In the genomic region with DNA sequence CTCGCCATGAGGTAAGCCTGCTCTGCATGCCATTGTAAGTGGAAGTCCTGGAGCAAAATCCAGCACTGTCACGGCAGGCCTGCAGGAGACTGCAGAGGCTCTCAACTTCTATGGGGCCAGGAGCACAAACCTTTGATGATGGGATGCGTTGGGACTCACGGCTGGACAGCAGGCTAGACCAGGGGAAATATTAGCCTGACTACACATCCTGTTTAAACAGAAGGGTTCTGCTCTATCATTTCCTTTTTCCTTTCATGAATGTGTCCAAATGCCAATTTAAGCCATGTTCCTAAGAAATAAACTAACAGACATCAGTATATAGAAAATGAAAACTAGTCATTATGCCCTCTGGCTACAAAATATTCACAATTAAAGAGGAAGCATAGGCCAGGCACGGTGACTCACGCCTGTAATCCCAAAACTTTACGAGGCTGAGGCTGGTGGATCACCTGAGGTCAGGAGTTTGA, we compare ENCODE assay signal across 22 cellular contexts. TPM values are rescaled to one million over a fixed set of nuclear protein-coding genes. Genes with fewer than 3 reads are reported as not detected.
A peak's percentile ranks its signal among the peaks of the same experiment; 100 is the strongest.
DNase-seq lines count a peak whose midpoint lies in the region; ATAC-seq and TF ChIP-seq lines count a peak whose summit lies in the region.
"Had no signal": no experiment of that assay in that cellular context is flagged by ENCODE, and none has a peak within 500 bp of the region (broad histone marks: within the 10 kb centered on the region; RNA-seq: fewer than 3 reads in every experiment).

No MANE protein-coding gene starts in this region.

- ATAC-seq in foreskin keratinocyte (peak; percentile 93), GM18520 (IDR thresholded peaks at IDR 0.05; ENCODE audit: unreplicated experiment) (no peak), lower lobe of right lung (no peak)
- ATAC-seq: A549; activated CD8-positive, alpha-beta T cell treated with anti-CD3 and anti-CD28 coated beads for 36 hours; CD8-positive, alpha-beta T cell; naive thymus-derived CD8-positive, alpha-beta T cell; upper lobe of right lung had no signal

- H3K9me3 ChIP-seq in HEK293 (ENCODE audit: control insufficient read depth, insufficient read depth, low read depth, low read length): no peaks in the 10 kb centered on the region
- no peaks in the 10 kb centered on the region for H3K9me3 ChIP-seq in SK-N-MC (ENCODE audit: low read depth, low read length)
- H3K9me3 ChIP-seq in lower lobe of right lung: no peaks in the 10 kb centered on the region
- H3K9me3 ChIP-seq: A549, prostate gland, upper lobe of right lung had no signal

- no peaks in the 10 kb centered on the region for H3K27me3 ChIP-seq in foreskin keratinocyte
- no peaks in the 10 kb centered on the region for H3K27me3 ChIP-seq in lower lobe of right lung (ENCODE audit: low read depth)
- H3K27me3 ChIP-seq: upper lobe of right lung had no signal

- H3K27ac ChIP-seq in HEK293 (ENCODE audit: extremely low read depth, low read depth, low read length) (no peak overlapping the region), SK-N-MC (peak overlapping the region; percentile 36; the same call in 1 of the 2 replicates), foreskin keratinocyte (peak overlapping the region; percentile 35), lower lobe of right lung (no peak overlapping the region)
- H3K27ac ChIP-seq: A549, prostate gland, upper lobe of right lung, WERI-Rb-1 had no signal

- no peak overlapping the region for H3K9ac ChIP-seq in SK-N-MC (ENCODE audit: insufficient read length)

- CTCF ChIA-PET in HEK293 (lab: Yijun Ruan, JAX): no interaction called here

- H3K36me3 ChIP-seq in HEK293 (ENCODE audit: control insufficient read depth in 2 of 2, insufficient read depth in 1 of 2, low read length in 2 of 2) (no peaks in the 10 kb centered on the region), SK-N-MC (ENCODE audit: insufficient read depth, low read length) (no peaks in the 10 kb centered on the region), lower lobe of right lung (no peaks in the 10 kb centered on the region)
- H3K36me3 ChIP-seq: prostate gland, upper lobe of right lung, WERI-Rb-1 had no signal

- DNase-seq in A172 (ENCODE audit: low spot score) (peak; percentile 53), SK-N-MC (ENCODE audit: low read depth, low spot score) (no peak), foreskin keratinocyte (peak; percentile 85 to 93), kidney tubule cell (ENCODE audit: low spot score) (no peak), AG08395 (ENCODE audit: low spot score) (no peak), lower lobe of right lung (no peak)
- DNase-seq: activated CD8-positive, alpha-beta T cell treated with anti-CD3 and anti-CD28 coated beads for 36 hours; activated naive CD8-positive, alpha-beta T cell treated with anti-CD3 and anti-CD28 coated beads, Interleukin-2, amount 10 ng/mL, durations not matched to agents 7 days and 5 days; CD8-positive, alpha-beta T cell; MM.1S; naive thymus-derived CD8-positive, alpha-beta T cell; NCI-H2081; NCI-H524 treated with DMSO at 0.1 percent for 48 hours; OCI-M1; stimulated activated naive CD4-positive, alpha-beta T cell treated with Interleukin-2 at 50 U/mL for 16 hours; upper lobe of right lung; WERI-Rb-1 had no signal

- TF ChIP-seq CTCF in HEK293 (tag by site-specific recombination; IDR thresholded peaks at IDR 0.05) (no peak), foreskin keratinocyte (conservative IDR thresholded peaks at IDR 0.05) (no peak), lower lobe of right lung (IDR thresholded peaks at IDR 0.05) (no peak)

- H3K4me3 ChIP-seq in HEK293 (ENCODE audit: low read depth, low read length): no peak overlapping the region
- H3K4me3 ChIP-seq in SK-N-MC: 0 out of 2 replicates have a peak overlapping the region, but pooled peaks have one; percentile 12
- H3K4me3 ChIP-seq in lower lobe of right lung: no peak overlapping the region
- H3K4me3 ChIP-seq: A549, prostate gland, upper lobe of right lung had no signal

- POLR2A ChIA-PET in HEK293 (lab: Yijun Ruan, JAX): no interaction called here

- intact Hi-C loops in lower lobe of right lung (cut with DNase I): no loop called here

- H3K4me1 ChIP-seq in HEK293 (ENCODE audit: control insufficient read depth, insufficient read depth, low read length) (peaks cover 5% of the 10 kb centered on the region; the same call in 1 of the 2 replicates), foreskin keratinocyte (peaks cover 12% of the 10 kb centered on the region), lower lobe of right lung (no peaks in the 10 kb centered on the region)
- H3K4me1 ChIP-seq: A549, prostate gland, upper lobe of right lung had no signal

TF ChIP-seq in HEK293, 187 proteins besides CTCF, POLR2A, EP300 and RAD21:
- TF ChIP-seq OSR2 (tag by site-specific recombination; IDR thresholded peaks at IDR 0.05) (no peak; the same call in 1 of the 2 replicates), ZNF514 (tag by site-specific recombination; IDR thresholded peaks at IDR 0.05) (no peak), KLF16 (tag by site-specific recombination; IDR thresholded peaks at IDR 0.05) (0 out of 2 replicates have a peak, but pooled peaks have one; percentile 24), HOXD13 (CRISPR knock-in tag; IDR thresholded peaks at IDR 0.05; ENCODE audit: borderline replicate concordance) (0 out of 2 replicates have a peak, but pooled peaks have one; percentile 53), ZBTB17 (tag by site-specific recombination; IDR thresholded peaks at IDR 0.05) (peak; percentile 68), SP7 (tag by site-specific recombination; IDR thresholded peaks at IDR 0.05) (peak; percentile 69), ZNF274 (IDR thresholded peaks at IDR 0.05; ENCODE audit: low read length) (no peak), ZNF274 (tag by site-specific recombination; IDR thresholded peaks at IDR 0.05; ENCODE audit: borderline replicate concordance) (no peak), ZSCAN30 (tag by site-specific recombination; IDR thresholded peaks at IDR 0.05) (no peak), ZNF366 (tag by site-specific recombination; conservative IDR thresholded peaks at IDR 0.05) (0 out of 2 replicates have a peak, but pooled peaks have one; percentile 36), GLIS1 (tag by site-specific recombination; IDR thresholded peaks at IDR 0.05) (peak; percentile 13; the same call in 1 of the 2 replicates), ZNF292 (tag by site-specific recombination; IDR thresholded peaks at IDR 0.05; ENCODE audit: borderline replicate concordance, low read depth) (no peak), ZNF19 (tag by site-specific recombination; IDR thresholded peaks at IDR 0.05; ENCODE audit: low read depth) (no peak), ZNF354C (tag by site-specific recombination; IDR thresholded peaks at IDR 0.05; ENCODE audit: borderline replicate concordance, low read depth) (no peak), ZFP37 (tag by site-specific recombination; IDR thresholded peaks at IDR 0.05) (peak; percentile 57; the same call in 1 of the 2 replicates), ZIC2 (tag by site-specific recombination; IDR thresholded peaks at IDR 0.05) (peak; percentile 61), ZFP3 (tag by site-specific recombination; IDR thresholded peaks at IDR 0.05; ENCODE audit: low read depth) (no peak)
- TF ChIP-seq, protein P1, sequence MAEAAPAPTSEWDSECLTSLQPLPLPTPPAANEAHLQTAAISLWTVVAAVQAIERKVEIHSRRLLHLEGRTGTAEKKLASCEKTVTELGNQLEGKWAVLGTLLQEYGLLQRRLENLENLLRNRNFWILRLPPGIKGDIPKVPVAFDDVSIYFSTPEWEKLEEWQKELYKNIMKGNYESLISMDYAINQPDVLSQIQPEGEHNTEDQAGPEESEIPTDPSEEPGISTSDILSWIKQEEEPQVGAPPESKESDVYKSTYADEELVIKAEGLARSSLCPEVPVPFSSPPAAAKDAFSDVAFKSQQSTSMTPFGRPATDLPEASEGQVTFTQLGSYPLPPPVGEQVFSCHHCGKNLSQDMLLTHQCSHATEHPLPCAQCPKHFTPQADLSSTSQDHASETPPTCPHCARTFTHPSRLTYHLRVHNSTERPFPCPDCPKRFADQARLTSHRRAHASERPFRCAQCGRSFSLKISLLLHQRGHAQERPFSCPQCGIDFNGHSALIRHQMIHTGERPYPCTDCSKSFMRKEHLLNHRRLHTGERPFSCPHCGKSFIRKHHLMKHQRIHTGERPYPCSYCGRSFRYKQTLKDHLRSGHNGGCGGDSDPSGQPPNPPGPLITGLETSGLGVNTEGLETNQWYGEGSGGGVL (tag by site-specific recombination; IDR thresholded peaks at IDR 0.05): no peak
- TF ChIP-seq, protein P2, sequence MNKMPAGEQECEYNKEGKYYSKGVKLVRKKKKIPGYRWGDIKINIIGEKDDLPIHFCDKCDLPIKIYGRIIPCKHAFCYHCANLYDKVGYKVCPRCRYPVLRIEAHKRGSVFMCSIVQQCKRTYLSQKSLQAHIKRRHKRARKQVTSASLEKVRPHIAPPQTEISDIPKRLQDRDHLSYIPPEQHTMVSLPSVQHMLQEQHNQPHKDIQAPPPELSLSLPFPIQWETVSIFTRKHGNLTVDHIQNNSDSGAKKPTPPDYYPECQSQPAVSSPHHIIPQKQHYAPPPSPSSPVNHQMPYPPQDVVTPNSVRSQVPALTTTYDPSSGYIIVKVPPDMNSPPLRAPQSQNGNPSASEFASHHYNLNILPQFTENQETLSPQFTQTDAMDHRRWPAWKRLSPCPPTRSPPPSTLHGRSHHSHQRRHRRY (tag by site-specific recombination; IDR thresholded peaks at IDR 0.05): no peak

RNA-seq across cellular contexts. Expression of a gene that starts 33.9 kb away (rescaled TPM):
- total RNA-seq in A172 (2014; rRNA removed; shearing (Covaris generic)): 19.7 and 21.2 TPM in 2 replicates
- total RNA-seq in foreskin keratinocyte: 15.6 and 17.1 TPM in 2 replicates
- 2.2 and 2.5 TPM in 2 replicates for polyA plus RNA-seq in foreskin keratinocyte
- total RNA-seq in lower lobe of right lung: 62.1 TPM
- total RNA-seq: activated CD8-positive, alpha-beta T cell treated with anti-CD3 and anti-CD28 coated beads for 36 hours; HT-29; naive thymus-derived CD8-positive, alpha-beta T cell had no signal
- polyA plus RNA-seq: naive thymus-derived CD8-positive, alpha-beta T cell had no signal

Comparison
In these comparisons a context has a peak if more than half of its experiments do, and no peak if none do; other contexts are left out.
1. DNase-seq: peak in A172 (single experiment) and foreskin keratinocyte (2 of 2); none in SK-N-MC (single experiment), kidney tubule cell (single experiment), AG08395 (single experiment) and lower lobe of right lung (single experiment).
2. H3K27ac ChIP-seq: peak in SK-N-MC (single experiment) and foreskin keratinocyte (single experiment); none in HEK293 (single experiment) and lower lobe of right lung (single experiment).